In the genomic region with DNA sequence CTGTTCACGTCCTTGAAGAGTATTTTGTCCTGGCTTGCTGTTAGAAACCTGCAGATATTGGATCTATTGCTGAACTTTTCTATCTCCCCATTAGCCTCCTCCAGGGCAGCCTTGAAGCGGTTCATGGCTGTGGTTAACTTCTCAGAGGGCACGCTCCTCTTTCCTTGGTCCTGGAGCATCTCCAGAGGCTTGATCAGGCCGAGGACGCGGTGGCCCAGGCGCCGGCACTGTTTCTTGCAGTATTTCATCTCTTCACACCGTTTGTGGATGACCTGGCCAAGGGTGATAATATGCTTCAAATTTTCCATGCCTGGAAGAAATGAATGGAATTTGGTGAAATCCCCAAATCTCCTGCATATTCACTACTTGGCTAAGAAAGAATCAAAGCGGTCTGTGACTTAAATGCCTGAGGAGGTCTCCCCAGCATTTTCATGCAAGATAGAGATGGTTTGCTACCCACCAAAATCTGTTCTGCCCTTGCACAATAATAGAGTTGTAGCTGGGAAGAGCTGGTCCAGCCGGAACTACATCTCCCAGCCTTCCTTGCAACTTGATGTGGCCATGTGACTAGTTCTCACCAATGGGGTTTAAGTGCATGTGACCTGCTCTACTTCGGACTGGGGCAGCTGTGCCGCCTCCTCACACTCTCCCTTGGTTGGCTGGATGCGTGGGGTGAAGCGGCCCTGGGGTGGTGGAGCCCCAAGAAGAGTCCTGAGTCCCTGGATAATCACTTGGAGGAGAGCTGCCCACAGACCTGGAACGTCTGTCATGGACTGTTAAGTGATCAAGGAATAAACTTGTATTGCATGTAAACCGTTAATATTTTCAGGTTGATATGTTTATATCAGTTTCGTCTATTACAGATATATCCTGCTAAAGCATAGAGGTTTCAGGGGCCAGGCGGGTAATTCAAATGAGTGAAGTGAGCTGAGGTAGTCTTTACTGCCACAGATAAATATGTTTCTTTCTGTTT, we compare ENCODE assay signal across 1 cellular context.
A peak's percentile ranks its signal among the peaks of the same experiment; 100 is the strongest.
TF ChIP-seq lines count a peak whose summit lies in the region.

No MANE protein-coding gene starts in this region.

TF ChIP-seq in K562, 482 proteins besides CTCF, POLR2A, EP300 and RAD21 (continued from another document):
- TF ChIP-seq, protein P1, sequence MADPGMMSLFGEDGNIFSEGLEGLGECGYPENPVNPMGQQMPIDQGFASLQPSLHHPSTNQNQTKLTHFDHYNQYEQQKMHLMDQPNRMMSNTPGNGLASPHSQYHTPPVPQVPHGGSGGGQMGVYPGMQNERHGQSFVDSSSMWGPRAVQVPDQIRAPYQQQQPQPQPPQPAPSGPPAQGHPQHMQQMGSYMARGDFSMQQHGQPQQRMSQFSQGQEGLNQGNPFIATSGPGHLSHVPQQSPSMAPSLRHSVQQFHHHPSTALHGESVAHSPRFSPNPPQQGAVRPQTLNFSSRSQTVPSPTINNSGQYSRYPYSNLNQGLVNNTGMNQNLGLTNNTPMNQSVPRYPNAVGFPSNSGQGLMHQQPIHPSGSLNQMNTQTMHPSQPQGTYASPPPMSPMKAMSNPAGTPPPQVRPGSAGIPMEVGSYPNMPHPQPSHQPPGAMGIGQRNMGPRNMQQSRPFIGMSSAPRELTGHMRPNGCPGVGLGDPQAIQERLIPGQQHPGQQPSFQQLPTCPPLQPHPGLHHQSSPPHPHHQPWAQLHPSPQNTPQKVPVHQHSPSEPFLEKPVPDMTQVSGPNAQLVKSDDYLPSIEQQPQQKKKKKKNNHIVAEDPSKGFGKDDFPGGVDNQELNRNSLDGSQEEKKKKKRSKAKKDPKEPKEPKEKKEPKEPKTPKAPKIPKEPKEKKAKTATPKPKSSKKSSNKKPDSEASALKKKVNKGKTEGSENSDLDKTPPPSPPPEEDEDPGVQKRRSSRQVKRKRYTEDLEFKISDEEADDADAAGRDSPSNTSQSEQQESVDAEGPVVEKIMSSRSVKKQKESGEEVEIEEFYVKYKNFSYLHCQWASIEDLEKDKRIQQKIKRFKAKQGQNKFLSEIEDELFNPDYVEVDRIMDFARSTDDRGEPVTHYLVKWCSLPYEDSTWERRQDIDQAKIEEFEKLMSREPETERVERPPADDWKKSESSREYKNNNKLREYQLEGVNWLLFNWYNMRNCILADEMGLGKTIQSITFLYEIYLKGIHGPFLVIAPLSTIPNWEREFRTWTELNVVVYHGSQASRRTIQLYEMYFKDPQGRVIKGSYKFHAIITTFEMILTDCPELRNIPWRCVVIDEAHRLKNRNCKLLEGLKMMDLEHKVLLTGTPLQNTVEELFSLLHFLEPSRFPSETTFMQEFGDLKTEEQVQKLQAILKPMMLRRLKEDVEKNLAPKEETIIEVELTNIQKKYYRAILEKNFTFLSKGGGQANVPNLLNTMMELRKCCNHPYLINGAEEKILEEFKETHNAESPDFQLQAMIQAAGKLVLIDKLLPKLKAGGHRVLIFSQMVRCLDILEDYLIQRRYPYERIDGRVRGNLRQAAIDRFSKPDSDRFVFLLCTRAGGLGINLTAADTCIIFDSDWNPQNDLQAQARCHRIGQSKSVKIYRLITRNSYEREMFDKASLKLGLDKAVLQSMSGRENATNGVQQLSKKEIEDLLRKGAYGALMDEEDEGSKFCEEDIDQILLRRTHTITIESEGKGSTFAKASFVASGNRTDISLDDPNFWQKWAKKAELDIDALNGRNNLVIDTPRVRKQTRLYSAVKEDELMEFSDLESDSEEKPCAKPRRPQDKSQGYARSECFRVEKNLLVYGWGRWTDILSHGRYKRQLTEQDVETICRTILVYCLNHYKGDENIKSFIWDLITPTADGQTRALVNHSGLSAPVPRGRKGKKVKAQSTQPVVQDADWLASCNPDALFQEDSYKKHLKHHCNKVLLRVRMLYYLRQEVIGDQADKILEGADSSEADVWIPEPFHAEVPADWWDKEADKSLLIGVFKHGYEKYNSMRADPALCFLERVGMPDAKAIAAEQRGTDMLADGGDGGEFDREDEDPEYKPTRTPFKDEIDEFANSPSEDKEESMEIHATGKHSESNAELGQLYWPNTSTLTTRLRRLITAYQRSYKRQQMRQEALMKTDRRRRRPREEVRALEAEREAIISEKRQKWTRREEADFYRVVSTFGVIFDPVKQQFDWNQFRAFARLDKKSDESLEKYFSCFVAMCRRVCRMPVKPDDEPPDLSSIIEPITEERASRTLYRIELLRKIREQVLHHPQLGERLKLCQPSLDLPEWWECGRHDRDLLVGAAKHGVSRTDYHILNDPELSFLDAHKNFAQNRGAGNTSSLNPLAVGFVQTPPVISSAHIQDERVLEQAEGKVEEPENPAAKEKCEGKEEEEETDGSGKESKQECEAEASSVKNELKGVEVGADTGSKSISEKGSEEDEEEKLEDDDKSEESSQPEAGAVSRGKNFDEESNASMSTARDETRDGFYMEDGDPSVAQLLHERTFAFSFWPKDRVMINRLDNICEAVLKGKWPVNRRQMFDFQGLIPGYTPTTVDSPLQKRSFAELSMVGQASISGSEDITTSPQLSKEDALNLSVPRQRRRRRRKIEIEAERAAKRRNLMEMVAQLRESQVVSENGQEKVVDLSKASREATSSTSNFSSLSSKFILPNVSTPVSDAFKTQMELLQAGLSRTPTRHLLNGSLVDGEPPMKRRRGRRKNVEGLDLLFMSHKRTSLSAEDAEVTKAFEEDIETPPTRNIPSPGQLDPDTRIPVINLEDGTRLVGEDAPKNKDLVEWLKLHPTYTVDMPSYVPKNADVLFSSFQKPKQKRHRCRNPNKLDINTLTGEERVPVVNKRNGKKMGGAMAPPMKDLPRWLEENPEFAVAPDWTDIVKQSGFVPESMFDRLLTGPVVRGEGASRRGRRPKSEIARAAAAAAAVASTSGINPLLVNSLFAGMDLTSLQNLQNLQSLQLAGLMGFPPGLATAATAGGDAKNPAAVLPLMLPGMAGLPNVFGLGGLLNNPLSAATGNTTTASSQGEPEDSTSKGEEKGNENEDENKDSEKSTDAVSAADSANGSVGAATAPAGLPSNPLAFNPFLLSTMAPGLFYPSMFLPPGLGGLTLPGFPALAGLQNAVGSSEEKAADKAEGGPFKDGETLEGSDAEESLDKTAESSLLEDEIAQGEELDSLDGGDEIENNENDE (IDR thresholded peaks at IDR 0.05; ENCODE audit: low read depth, low read length) = no peak
- TF ChIP-seq CBFB (CRISPR knock-in tag; IDR thresholded peaks at IDR 0.05) = no peak
- 0 out of 2 replicates have a peak, but pooled peaks have one; percentile 24 for TF ChIP-seq ZFX (CRISPR knock-in tag; IDR thresholded peaks at IDR 0.05)
- TF ChIP-seq ZNF316 (IDR thresholded peaks at IDR 0.05) = no peak
- TF ChIP-seq MEIS2 (IDR thresholded peaks at IDR 0.05; ENCODE audit: partially characterized antibody) = no peak
- no peak for TF ChIP-seq RBM34 (IDR thresholded peaks at IDR 0.05; ENCODE audit: borderline replicate concordance, insufficient read depth, low read length)
- TF ChIP-seq ELF2 (CRISPR knock-in tag; IDR thresholded peaks at IDR 0.05) = no peak
- no peak for TF ChIP-seq ZFP1 (CRISPR knock-in tag; IDR thresholded peaks at IDR 0.05)
- TF ChIP-seq ZKSCAN8 (CRISPR knock-in tag; IDR thresholded peaks at IDR 0.05) = no peak
- TF ChIP-seq GTF2E2 (tag; IDR thresholded peaks at IDR 0.05) = no peak
- TF ChIP-seq CBX5 (IDR thresholded peaks at IDR 0.05; ENCODE audit: borderline replicate concordance, low read depth) = no peak
- no peak for TF ChIP-seq FOXP1 (CRISPR knock-in tag; IDR thresholded peaks at IDR 0.05)
- no peak for TF ChIP-seq ZNF347 (CRISPR knock-in tag; IDR thresholded peaks at IDR 0.05; ENCODE audit: low read depth)
- TF ChIP-seq CAMTA2 (CRISPR knock-in tag; conservative IDR thresholded peaks at IDR 0.05) = no peak
- TF ChIP-seq, protein P2, sequence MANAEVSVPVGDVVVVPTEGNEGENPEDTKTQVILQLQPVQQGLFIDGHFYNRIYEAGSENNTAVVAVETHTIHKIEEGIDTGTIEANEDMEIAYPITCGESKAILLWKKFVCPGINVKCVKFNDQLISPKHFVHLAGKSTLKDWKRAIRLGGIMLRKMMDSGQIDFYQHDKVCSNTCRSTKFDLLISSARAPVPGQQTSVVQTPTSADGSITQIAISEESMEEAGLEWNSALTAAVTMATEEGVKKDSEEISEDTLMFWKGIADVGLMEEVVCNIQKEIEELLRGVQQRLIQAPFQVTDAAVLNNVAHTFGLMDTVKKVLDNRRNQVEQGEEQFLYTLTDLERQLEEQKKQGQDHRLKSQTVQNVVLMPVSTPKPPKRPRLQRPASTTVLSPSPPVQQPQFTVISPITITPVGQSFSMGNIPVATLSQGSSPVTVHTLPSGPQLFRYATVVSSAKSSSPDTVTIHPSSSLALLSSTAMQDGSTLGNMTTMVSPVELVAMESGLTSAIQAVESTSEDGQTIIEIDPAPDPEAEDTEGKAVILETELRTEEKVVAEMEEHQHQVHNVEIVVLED (CRISPR knock-in tag; IDR thresholded peaks at IDR 0.05) = no peak
- TF ChIP-seq SP1 (CRISPR knock-in tag; IDR thresholded peaks at IDR 0.05) = peak; percentile 64; the same call in 1 of the 2 replicates
- no peak for TF ChIP-seq SRSF9 (IDR thresholded peaks at IDR 0.05; ENCODE audit: borderline replicate concordance, low read depth, low read length)
- TF ChIP-seq HSF4 (CRISPR knock-in tag; IDR thresholded peaks at IDR 0.05; ENCODE audit: borderline replicate concordance) = no peak
